ENCODE assay signal across 10 cellular contexts in the genomic region with DNA sequence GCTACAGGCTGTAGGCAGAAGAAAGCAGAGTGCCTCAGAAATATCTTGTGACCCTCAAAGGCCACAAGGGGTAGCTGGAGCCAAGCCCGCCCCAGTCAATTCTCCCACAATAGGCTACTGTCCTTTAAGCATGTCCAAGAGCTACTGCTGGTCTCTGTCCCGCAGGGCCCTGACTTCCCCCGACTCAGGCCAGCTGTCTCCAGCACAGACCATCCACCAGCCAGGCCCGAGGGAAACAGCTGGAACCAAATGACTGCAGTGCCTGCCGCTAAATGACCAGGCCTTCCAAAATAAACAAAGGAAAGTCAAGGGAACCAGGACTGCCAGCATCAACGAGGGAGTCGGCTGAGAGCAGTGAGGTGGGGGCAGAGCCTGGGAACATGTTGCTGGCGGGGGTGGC. TPM values are rescaled to one million over a fixed set of nuclear protein-coding genes. Genes with fewer than 3 reads are reported as not detected.
DNase-seq lines count a peak whose midpoint lies in the region; ATAC-seq and TF ChIP-seq lines count a peak whose summit lies in the region.
"Had no signal": no experiment of that assay in that cellular context is flagged by ENCODE, and none has a peak within 500 bp of the region (broad histone marks: within the 10 kb centered on the region; RNA-seq: fewer than 3 reads in every experiment).

No MANE protein-coding gene starts in this region.

- no peaks in the 10 kb centered on the region for H3K36me3 ChIP-seq in adrenal gland (replicated peaks in 1 of 2)
- no peaks in the 10 kb centered on the region for H3K36me3 ChIP-seq in heart right ventricle
- H3K36me3 ChIP-seq in HAP-1 (replicated peaks): no peaks in the 10 kb centered on the region

- TF ChIP-seq CTCF in adrenal gland (IDR thresholded peaks at IDR 0.05) (no peak), heart right ventricle (IDR thresholded peaks at IDR 0.05) (peak in 1 of 9 donors; percentile 14), Calu3 (IDR thresholded peaks at IDR 0.05; ENCODE audit: unreplicated experiment) (no peak)

- no peaks in the 10 kb centered on the region for H3K36me3 Mint-ChIP-seq in Calu3 (ENCODE audit: insufficient read depth, unreplicated experiment)

- H3K27me3 Mint-ChIP-seq in Calu3 (ENCODE audit: unreplicated experiment): peaks cover 4% of the 10 kb centered on the region

- peak; percentile 35 for DNase-seq in Caki2 (ENCODE audit: low read depth)
- peak in 5 of 7 donors; percentile 35 to 80 (median 55) for DNase-seq in adrenal gland
- DNase-seq in heart right ventricle: peak; percentile 74 to 78
- peak; percentile 54 for DNase-seq in occipital lobe (lab: John Stamatoyannopoulos, UW)
- DNase-seq in HAP-1 (ENCODE audit: low spot score in 2 of 2): no peak
- no peak for DNase-seq in Calu3
- no peak for DNase-seq in DMS79 (lab: John Stamatoyannopoulos, UW)
- DNase-seq in NCI-H1048 (lab: John Stamatoyannopoulos, UW): no peak
- DNase-seq: MV-4-11 had no signal

- H3K4me3 ChIP-seq in adrenal gland (no peak overlapping the region), heart right ventricle (no peak overlapping the region), HAP-1 (no peak overlapping the region)

- H3K4me3 Mint-ChIP-seq in Calu3 (ENCODE audit: low read depth, unreplicated experiment): no peak overlapping the region

- H3K9me3 ChIP-seq in adrenal gland (replicated peaks in 1 of 3): no peaks in the 10 kb centered on the region
- no peaks in the 10 kb centered on the region for H3K9me3 ChIP-seq in heart right ventricle
- H3K9me3 ChIP-seq in HAP-1: no peaks in the 10 kb centered on the region

- peaks cover 3% of the 10 kb centered on the region for H3K4me1 Mint-ChIP-seq in Calu3 (ENCODE audit: low read depth, unreplicated experiment)

- TF ChIP-seq POLR2A in adrenal gland (IDR thresholded peaks at IDR 0.05): no peak

- no peaks in the 10 kb centered on the region for H3K9me3 Mint-ChIP-seq in Calu3 (ENCODE audit: low read depth, unreplicated experiment)

- no TSS peak for BruUV-seq in Calu3 (replicated peaks; lab: Mats Ljungman, UMichigan)

- H3K27ac Mint-ChIP-seq in Calu3 (ENCODE audit: unreplicated experiment): no peak overlapping the region

- peak overlapping the region in 1 of 5 donors; percentile 81 for H3K27ac ChIP-seq in adrenal gland
- H3K27ac ChIP-seq in heart right ventricle: peak overlapping the region in 8 of 10 donors; percentile 17 to 85 (median 60)
- H3K27ac ChIP-seq: C4-2B had no signal

- in situ Hi-C loops in Caki2 (cut with HindIII; ENCODE audit: low pct_unique_long_range_greater_than_20kb, low sequenced_read_pairs) (no loop called here), HAP-1 (cut with MboI; ENCODE audit: low sequenced_read_pairs) (no loop called here)

- intact Hi-C loops in adrenal gland (cut with DNase I) (no loop called here), heart right ventricle (cut with DNase I) (loop anchor here in 7 of 10 donors (5.0 to 10.0 kb wide), 4 partner anchors 74 to 227 kb away; no protein-coding TSS in a partner anchor), Calu3 (cut with micrococcal nuclease; ENCODE audit: unreplicated experiment) (loop anchor here (10.0 kb wide), 1 partner anchor 104 kb away; no protein-coding TSS in a partner anchor)

- ATAC-seq in heart right ventricle: peak; percentile 46 to 74 (median 58)

- H3K4me1 ChIP-seq in adrenal gland (replicated peaks in 1 of 2) (peaks cover 11 to 38% of the 10 kb centered on the region in 2 donors), heart right ventricle (peaks cover 14 to 75% (median 50%) of the 10 kb centered on the region in 9 donors), HAP-1 (peaks cover under 1% of the 10 kb centered on the region; the same call in 1 of the 2 replicates)

- 60 to 65% (median 63%) methylated on average over 7 to 8 of the region's 8 CpGs for WGBS in adrenal gland, 4 donors
- WGBS in heart right ventricle, 2 donors: 45 to 57% methylated on average over 8 of the region's 8 CpGs

- CTCF ChIA-PET in Calu3 (lab: Charles Lee): interaction anchor here (0.7 kb wide), 1 partner anchor 418 kb away, joined by 3 read pairs; no protein-coding TSS in a partner anchor

- H3K27me3 ChIP-seq in adrenal gland: no peaks in the 10 kb centered on the region
- H3K27me3 ChIP-seq in heart right ventricle: no peaks in the 10 kb centered on the region
- H3K27me3 ChIP-seq in HAP-1 (ENCODE audit: low read depth): no peaks in the 10 kb centered on the region

RNA-seq across cellular contexts. Expression of a gene that starts 36.7 kb away (rescaled TPM):
- 135 and 173 TPM in 2 replicates for total RNA-seq in Caki2 (2014; rRNA removed; shearing (Covaris generic); ENCODE audit: low replicate concordance)
- total RNA-seq in adrenal gland (100 to 1,000 TPM; 189 to 695 (median 304) TPM), heart right ventricle (10 to 100 TPM; 47.8 to 88.4 (median 54.0) TPM), occipital lobe (52.9 TPM), Calu3 (2022) (99.8 and 108 TPM in 2 replicates)
- polyA plus RNA-seq in adrenal gland (100 to 1,000 TPM in 1 of 3 donors, 10 to 100 TPM in 2; 29.6 to 515 (median 30.7) TPM), heart right ventricle (10 to 100 TPM; 13.2 to 53.4 TPM)

Comparison
In these comparisons a context has a peak if more than half of its experiments do, and no peak if none do; other contexts are left out.
1. DNase-seq: peak in Caki2 (single experiment), adrenal gland (5 of 7), heart right ventricle (2 of 2) and occipital lobe (single experiment); none in HAP-1 (0 of 2), Calu3 (single experiment), DMS79 (single experiment) and NCI-H1048 (single experiment).
2. intact Hi-C loops: an anchor here in heart right ventricle (5.0 to 10.0 kb wide) and Calu3 (10.0 kb wide); none called in adrenal gland.